ENCODE assay signal across 30 cellular contexts in genomic region chr9:127320122-127320378, GRCh38.
"Had no signal": no experiment of that assay in that cellular context is flagged by ENCODE, and none has a peak within 500 bp of the region (broad histone marks: within the 10 kb centered on the region; RNA-seq: fewer than 3 reads in every experiment).

No MANE protein-coding gene starts in this region.

- H3K27me3 Mint-ChIP-seq: stimulated activated memory B cell treated with anti-CD40 and anti-IgM and Interleukin-4, amounts not matched to agents 10 μg/mL and 1 μg/mL and 100 μg/mL, for 72 hours had no signal

- ATAC-seq: esophagus mucosa; left lobe of liver; psoas muscle; stimulated activated naive CD8-positive, alpha-beta T cell treated with anti-CD3 and anti-CD28 coated beads, Interleukin-15, amount 100 ng/mL, for 72 hours had no signal

- H3K9me3 Mint-ChIP-seq: activated CD4-positive, alpha-beta memory T cell treated with anti-CD3 and anti-CD28 coated beads for 36 hours; activated naive CD4-positive, alpha-beta T cell treated with anti-CD3 and anti-CD28 coated beads, Interleukin-2, amount 10 ng/mL, durations not matched to agents 7 days and 5 days; activated naive CD8-positive, alpha-beta T cell treated with anti-CD3 and anti-CD28 coated beads, Interleukin-2, amount 10 ng/mL, durations not matched to agents 7 days and 5 days; activated T-helper 1 cell treated with anti-CD3 and anti-CD28 coated beads, Interleukin-12 subunit alpha, Interleukin-12 subunit beta, Interleukin-2, Interleukin-4 antibody, amounts not matched to agents 30 ng/mL and 10 ng/mL and 1 ng/mL, durations not matched to agents 14 hours and 24 hours and 36 hours; central memory CD8-positive, alpha-beta T cell; dendritic cell treated with granulocyte-macrophage colony-stimulating factor and Interleukin-4, amounts not matched to agents 40 ng/mL and 50 ng/mL, for 4 days; endodermal cell; stimulated activated memory B cell treated with anti-CD40 and anti-IgM and Interleukin-4, amounts not matched to agents 10 μg/mL and 1 μg/mL and 100 μg/mL, for 72 hours; stimulated activated naive CD8-positive, alpha-beta T cell treated with anti-CD3 and anti-CD28 coated beads, Interleukin-15, amount 100 ng/mL, for 72 hours had no signal

- H3K9me3 ChIP-seq: breast epithelium, ovary, psoas muscle, sigmoid colon, tibial artery had no signal

- H3K4me3 Mint-ChIP-seq: activated CD4-positive, alpha-beta memory T cell treated with anti-CD3 and anti-CD28 coated beads for 36 hours; activated naive CD4-positive, alpha-beta T cell treated with anti-CD3 and anti-CD28 coated beads, Interleukin-2, amount 10 ng/mL, durations not matched to agents 7 days and 5 days; activated naive CD8-positive, alpha-beta T cell treated with anti-CD3 and anti-CD28 coated beads, Interleukin-2, amount 10 ng/mL, durations not matched to agents 7 days and 5 days; activated T-helper 1 cell treated with anti-CD3 and anti-CD28 coated beads, Interleukin-12 subunit alpha, Interleukin-12 subunit beta, Interleukin-2, Interleukin-4 antibody, amounts not matched to agents 30 ng/mL and 10 ng/mL and 1 ng/mL, durations not matched to agents 14 hours and 24 hours and 36 hours; central memory CD8-positive, alpha-beta T cell; dendritic cell treated with granulocyte-macrophage colony-stimulating factor and Interleukin-4, amounts not matched to agents 40 ng/mL and 50 ng/mL, for 4 days; endodermal cell; naive B cell; stimulated activated memory B cell treated with anti-CD40 and anti-IgM and Interleukin-4, amounts not matched to agents 10 μg/mL and 1 μg/mL and 100 μg/mL, for 72 hours; stimulated activated naive CD8-positive, alpha-beta T cell treated with anti-CD3 and anti-CD28 coated beads, Interleukin-15, amount 100 ng/mL, for 72 hours had no signal

- H3K36me3 Mint-ChIP-seq: activated CD4-positive, alpha-beta memory T cell treated with anti-CD3 and anti-CD28 coated beads for 36 hours; activated naive CD4-positive, alpha-beta T cell treated with anti-CD3 and anti-CD28 coated beads, Interleukin-2, amount 10 ng/mL, durations not matched to agents 7 days and 5 days; activated naive CD8-positive, alpha-beta T cell treated with anti-CD3 and anti-CD28 coated beads, Interleukin-2, amount 10 ng/mL, durations not matched to agents 7 days and 5 days; naive B cell had no signal

- H3K27me3 ChIP-seq: breast epithelium, ovary, sigmoid colon, tibial artery had no signal

- H3K27ac ChIP-seq: breast epithelium, ovary, sigmoid colon had no signal

- H3K4me1 Mint-ChIP-seq: activated naive CD4-positive, alpha-beta T cell treated with anti-CD3 and anti-CD28 coated beads, Interleukin-2, amount 10 ng/mL, durations not matched to agents 7 days and 5 days; central memory CD8-positive, alpha-beta T cell; endodermal cell; stimulated activated naive CD8-positive, alpha-beta T cell treated with anti-CD3 and anti-CD28 coated beads, Interleukin-15, amount 100 ng/mL, for 72 hours had no signal

- H3K36me3 ChIP-seq: breast epithelium, ovary had no signal

- DNase-seq: activated CD4-positive, alpha-beta memory T cell treated with anti-CD3 and anti-CD28 coated beads for 36 hours; activated CD4-positive, alpha-beta T cell treated with anti-CD3 and anti-CD28 coated beads for 4 hours; activated CD4-positive, CD25-positive, alpha-beta regulatory T cell; activated CD8-positive, alpha-beta memory T cell treated with anti-CD3 and anti-CD28 coated beads, Interleukin-2, amount 50 U/mL, for 4 hours; activated gamma-delta T cell; activated naive CD4-positive, alpha-beta T cell treated with anti-CD3 and anti-CD28 coated beads, Interleukin-2, amount 10 ng/mL, durations not matched to agents 7 days and 5 days; activated naive CD8-positive, alpha-beta T cell treated with anti-CD3 and anti-CD28 coated beads, Interleukin-2, amount 10 ng/mL, durations not matched to agents 7 days and 5 days; activated T-cell treated with anti-CD3 and anti-CD28 coated beads, Interleukin-2, amount 50 U/mL, for 1 hour; amniotic stem cell; endodermal cell; foreskin fibroblast; kidney glomerular epithelial cell; mammary epithelial cell; naive B cell; ovary; psoas muscle; sigmoid colon; small intestine; stimulated activated CD4-positive, alpha-beta T cell treated with anti-CD3 and anti-CD28 coated beads, Interleukin-1b, Interleukin-23, amount 100 ng/mL, for 48 hours; stimulated activated CD4-positive, alpha-beta T cell treated with anti-CD3 and anti-CD28 coated beads, Interleukin-4, amount 100 ng/mL, for 4 hours; stimulated activated CD8-positive, alpha-beta memory T cell treated with anti-CD3 and anti-CD28 coated beads, Interleukin-4, amount 100 ng/mL, for 48 hours; stimulated activated naive CD8-positive, alpha-beta T cell treated with anti-CD3 and anti-CD28 coated beads, Interleukin-15, amount 100 ng/mL, for 72 hours; tibial artery had no signal

- H3K27ac Mint-ChIP-seq: activated CD4-positive, alpha-beta memory T cell treated with anti-CD3 and anti-CD28 coated beads for 36 hours; activated naive CD4-positive, alpha-beta T cell treated with anti-CD3 and anti-CD28 coated beads, Interleukin-2, amount 10 ng/mL, durations not matched to agents 7 days and 5 days; activated naive CD8-positive, alpha-beta T cell treated with anti-CD3 and anti-CD28 coated beads, Interleukin-2, amount 10 ng/mL, durations not matched to agents 7 days and 5 days; activated T-helper 1 cell treated with anti-CD3 and anti-CD28 coated beads, Interleukin-12 subunit alpha, Interleukin-12 subunit beta, Interleukin-2, Interleukin-4 antibody, amounts not matched to agents 30 ng/mL and 10 ng/mL and 1 ng/mL, durations not matched to agents 14 hours and 24 hours and 36 hours; dendritic cell treated with granulocyte-macrophage colony-stimulating factor and Interleukin-4, amounts not matched to agents 40 ng/mL and 50 ng/mL, for 4 days; endodermal cell; naive B cell; stimulated activated memory B cell treated with anti-CD40 and anti-IgM and Interleukin-4, amounts not matched to agents 10 μg/mL and 1 μg/mL and 100 μg/mL, for 72 hours had no signal

- H3K4me3 ChIP-seq: breast epithelium, ovary, psoas muscle, sigmoid colon, tibial artery had no signal
